Comparison of ENCODE assay signal across 8 cellular contexts in the genomic region with DNA sequence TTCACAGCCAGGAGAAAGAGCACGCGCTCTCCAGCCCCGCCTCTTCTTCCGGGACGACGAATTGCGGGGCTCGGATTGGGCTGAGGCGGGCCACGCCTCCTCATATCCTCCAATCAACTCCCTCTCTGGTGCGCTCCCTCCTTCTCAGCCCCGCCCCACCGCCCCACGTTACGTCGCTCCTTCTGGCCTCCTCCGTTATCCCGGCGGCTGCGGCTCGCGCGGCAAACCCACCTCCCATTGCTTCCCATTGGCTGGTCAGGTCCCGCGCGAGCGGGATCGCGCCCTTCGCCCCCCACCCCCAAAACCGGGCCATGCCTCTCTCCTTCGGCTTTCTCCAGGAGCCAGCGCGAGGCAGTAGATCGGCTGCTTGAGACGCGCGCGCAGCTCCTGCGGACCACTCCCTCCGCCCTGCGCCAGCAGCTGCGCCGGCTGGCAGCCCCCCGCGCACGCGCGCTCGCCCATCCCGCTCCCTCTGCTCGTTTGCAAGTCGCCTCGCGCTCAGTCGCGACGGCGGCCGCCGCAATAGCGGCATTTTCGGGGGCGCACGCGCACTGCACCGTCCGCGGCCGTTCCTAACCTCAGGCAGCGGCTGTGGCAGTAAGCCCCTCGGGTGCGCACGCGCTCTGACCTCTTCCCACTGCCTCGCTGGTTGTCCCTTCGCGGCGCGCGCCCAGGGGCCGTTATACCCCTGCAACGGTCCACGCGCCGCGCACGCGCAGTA. TPM values are rescaled to one million over a fixed set of nuclear protein-coding genes. Genes with fewer than 3 reads are reported as not detected.
A peak's percentile ranks its signal among the peaks of the same experiment; 100 is the strongest.
DNase-seq lines count a peak whose midpoint lies in the region; TF ChIP-seq lines count a peak whose summit lies in the region.

No MANE protein-coding gene starts in this region.

- no peak overlapping the region for H2BK20ac ChIP-seq in H9 (ENCODE audit: low read depth, low read length, poor library complexity, severe bottlenecking)

- H3K4me1 ChIP-seq in H9 (ENCODE audit: insufficient read depth, low read length) (peaks cover 4% of the 10 kb centered on the region; the same call in 1 of the 2 replicates), stomach (peaks cover 41 to 64% (median 62%) of the 10 kb centered on the region in 4 donors)

- H4K5ac ChIP-seq in H9 (ENCODE audit: insufficient read length, low read depth, low read length), result no peak overlapping the region

- no CpG with 5 or more reads among the region's 89 CpGs for WGBS in H9 (ENCODE audit: extremely low coverage, insufficient read length, low lambda C conversion rate)
- WGBS in stomach, 5 donors, result 0% methylated on average over 31 to 89 of the region's 89 CpGs

- H3K4me1 Mint-ChIP-seq in H9, result peaks cover 8 to 17% of the 10 kb centered on the region in 2 experiments

- H3K79me1 ChIP-seq in H9 (ENCODE audit: insufficient read depth, low read depth, low read length, poor library complexity, severe bottlenecking), result no peaks in the 10 kb centered on the region

- no peak overlapping the region for H4K8ac ChIP-seq in H9 (replicated peaks; ENCODE audit: insufficient read length, low read depth, low read length)

- H2BK120ac ChIP-seq in H9 (ENCODE audit: low read depth, low read length, poor library complexity, severe bottlenecking), result no peak overlapping the region

- peaks cover 5% of the 10 kb centered on the region for H3F3A ChIP-seq in neural cell (ENCODE audit: insufficient read depth, low read length, poor library complexity, severe bottlenecking)

- no peak overlapping the region for H2BK5ac ChIP-seq in H9 (ENCODE audit: insufficient read length, low read length)

- peak overlapping the region; percentile 69 to 83 for H3K4me3 Mint-ChIP-seq in H9

- H3K36me3 ChIP-seq in neural cell (ENCODE audit: insufficient read depth, low read length), result no peaks in the 10 kb centered on the region
- H3K36me3 ChIP-seq in stomach, result no peaks in the 10 kb centered on the region

- H2BK15ac ChIP-seq in H9 (ENCODE audit: low read depth, low read length), result no peak overlapping the region

- TF ChIP-seq EP300 in neural cell (conservative IDR thresholded peaks at IDR 0.05; ENCODE audit: poor library complexity, severe bottlenecking), result peak; percentile 65
- TF ChIP-seq EP300 in stomach (IDR thresholded peaks at IDR 0.05), result no peak

- peak overlapping the region; percentile 48 for H3K4me2 ChIP-seq in H9 (ENCODE audit: insufficient read depth, insufficient read length, low read length)
- H3K4me2 ChIP-seq in neural cell (ENCODE audit: low read length), result no peak overlapping the region

- no peak overlapping the region for H3K56ac ChIP-seq in H9 (ENCODE audit: insufficient read length, low read depth, low read length)

- TF ChIP-seq POLR2A in Raji (IDR thresholded peaks at IDR 0.05; ENCODE audit: insufficient read depth, low read depth, low read length) (peak; percentile 83), stomach (IDR thresholded peaks at IDR 0.05) (no peak)

- no peak overlapping the region for H3T11ph ChIP-seq in H9 (ENCODE audit: low read length)

- peak overlapping the region; percentile 98 for H3K14ac ChIP-seq in H9 (ENCODE audit: insufficient read depth, low read length)

- peak overlapping the region; percentile 85 for H3K9ac ChIP-seq in H9 (ENCODE audit: extremely low read depth, insufficient read length, low read length)
- peak overlapping the region; percentile 97 for H3K9ac ChIP-seq in neural cell (ENCODE audit: low read length)

- peaks cover 7% of the 10 kb centered on the region for H3K27me3 Mint-ChIP-seq in H9 (ENCODE audit: low read depth)

- peak overlapping the region; percentile 96 for H3K18ac ChIP-seq in H9 (ENCODE audit: insufficient read length, low read depth, low read length)

- H3K27ac ChIP-seq in H9 (ENCODE audit: insufficient read length, low read depth, low read length) (peak overlapping the region; percentile 84), neural cell (ENCODE audit: low read length) (peak overlapping the region; percentile 93), stomach (peak overlapping the region; percentile 95 to 99 (median 97))

- H3K23me2 ChIP-seq in H9 (ENCODE audit: insufficient read length, low read depth, low read length, poor library complexity, severe bottlenecking), result peaks cover 26% of the 10 kb centered on the region

- H2BK12ac ChIP-seq in H9 (ENCODE audit: insufficient read length, low read depth, low read length), result no peak overlapping the region

- H3K4ac ChIP-seq in H9 (ENCODE audit: low read depth, low read length), result no peak overlapping the region; the same call in 1 of the 2 replicates

- H2AFZ ChIP-seq in H9 (ENCODE audit: low read length) (no peak overlapping the region), neural cell (ENCODE audit: low read depth, low read length) (peak overlapping the region; percentile 66)

- H3K27me3 ChIP-seq in H9 (ENCODE audit: insufficient read depth, low read length) (no peaks in the 10 kb centered on the region; the same call in 1 of the 2 replicates), neural cell (ENCODE audit: insufficient read depth, low read depth, low read length) (no peaks in the 10 kb centered on the region), stomach (no peaks in the 10 kb centered on the region)

- H3K4me3 ChIP-seq in fibroblast of the aortic adventitia (ENCODE audit: low read depth, low read length) (peak overlapping the region; percentile 88), neural cell (ENCODE audit: low read length) (peak overlapping the region; percentile 98), stomach (peak overlapping the region; percentile 80 to 95 (median 91))

- H3K9me3 ChIP-seq in H9 (ENCODE audit: control insufficient read depth, low read depth, low read length) (no peaks in the 10 kb centered on the region), neural cell (ENCODE audit: low read length) (no peaks in the 10 kb centered on the region), stomach (no peaks in the 10 kb centered on the region)

- peaks cover 0 to 4% (median 3%) of the 10 kb centered on the region in 3 experiments; a peak in 3 of 7 replicates for H3K36me3 Mint-ChIP-seq in H9 (ENCODE audit: insufficient read depth in 1 of 3, low read depth in 3 of 3)

- peaks cover 33% of the 10 kb centered on the region for H3K79me2 ChIP-seq in H9 (ENCODE audit: insufficient read depth, low read length)
- H3K79me2 ChIP-seq in neural cell (replicated peaks; ENCODE audit: insufficient read depth, low read length), result peaks cover 40% of the 10 kb centered on the region

- intact Hi-C loops in stomach (cut with DNase I; ENCODE audit: low total_unique reads), result loop anchor here (5.0 kb wide), 1 partner anchor 132 kb away; no protein-coding TSS in a partner anchor

- peak overlapping the region; percentile 84 for H4K91ac ChIP-seq in H9 (ENCODE audit: insufficient read length, low read depth, low read length)

- H3K9me3 Mint-ChIP-seq in H9, result no peaks in the 10 kb centered on the region

- H4K20me1 ChIP-seq in H9 (ENCODE audit: control insufficient read depth, insufficient read depth, insufficient read length) (peaks cover 2% of the 10 kb centered on the region), neural cell (ENCODE audit: insufficient read depth) (peaks cover 38% of the 10 kb centered on the region)

- H3K27ac Mint-ChIP-seq in H9, result peak overlapping the region; percentile 96

- no peaks in the 10 kb centered on the region for H3K9me2 ChIP-seq in neural cell (ENCODE audit: insufficient read depth, low read length)

- TF ChIP-seq CTCF in H9 (conservative IDR thresholded peaks at IDR 0.05) (no peak), fibroblast of the aortic adventitia (IDR thresholded peaks at IDR 0.05; ENCODE audit: insufficient read depth, low read length) (no peak), neural cell (IDR thresholded peaks at IDR 0.05; ENCODE audit: poor library complexity, severe bottlenecking) (peak; percentile 27), stomach (IDR thresholded peaks at IDR 0.05) (no peak)

- no peak overlapping the region for H3K23ac ChIP-seq in H9 (ENCODE audit: insufficient read length, low read depth, low read length)

- TF ChIP-seq RAD21 in neural cell (conservative IDR thresholded peaks at IDR 0.05), result peak; percentile 43

- no peak overlapping the region for H2AK5ac ChIP-seq in H9 (ENCODE audit: insufficient read length, low read length)

- DNase-seq in EL (peak; percentile 99), H9 (peak; percentile 99), M059J (ENCODE audit: low read depth) (peak; percentile 98), fibroblast of the aortic adventitia (ENCODE audit: low read depth) (peak; percentile 98), stomach (peak; percentile 98)
- DNase-seq in activated effector memory CD4-positive, alpha-beta T cell treated with anti-CD3 and anti-CD28 coated beads, Interleukin-2, amount 50 U/mL, for 16 hours, result peak; percentile 98

TF ChIP-seq in neural cell, 6 proteins besides CTCF, POLR2A, EP300 and RAD21 (continues in another document):
- no peak for TF ChIP-seq EZH2 (IDR thresholded peaks at IDR 0.05; ENCODE audit: borderline replicate concordance, insufficient read depth, low read length, poor library complexity, severe bottlenecking)
- TF ChIP-seq TAF1 (IDR thresholded peaks at IDR 0.05; ENCODE audit: low read depth), result peak; percentile 92
- TF ChIP-seq SMC3 (conservative IDR thresholded peaks at IDR 0.05; ENCODE audit: poor library complexity), result peak; percentile 49

RNA-seq across cellular contexts. Expression of gene ARHGAP35, which starts 0.5 kb away (rescaled TPM):
- total RNA-seq in H9 (2021), result 49.0 and 49.8 TPM in 2 replicates
- 18.7 and 43.2 TPM in 2 replicates for total RNA-seq in M059J (2014; rRNA removed; shearing (Covaris generic))
- 48.7 and 61.3 TPM in 2 replicates for total RNA-seq in fibroblast of the aortic adventitia (ENCODE audit: low replicate concordance)
- 29.5 and 32.7 TPM in 2 replicates for polyA plus RNA-seq in neural cell
- 121 and 136 TPM in 2 replicates for polyA minus RNA-seq in neural cell
- 100 to 1,000 TPM in 1 of 5 donors, 10 to 100 TPM in 3, 1 to 10 TPM in 1; 7.0 to 200 (median 36.4) TPM for total RNA-seq in stomach
- 1 to 10 TPM; 5.6 to 9.0 (median 7.3) TPM for polyA plus RNA-seq in stomach

RNA-seq across cellular contexts. Expression of gene AP2S1, which starts 9.6 kb away (rescaled TPM):
- total RNA-seq in H9 (2021), result 193 and 200 TPM in 2 replicates
- total RNA-seq in M059J (2014; rRNA removed; shearing (Covaris generic)), result 365 and 428 TPM in 2 replicates
- total RNA-seq in fibroblast of the aortic adventitia (ENCODE audit: low replicate concordance), result 113 and 159 TPM in 2 replicates
- 167 and 172 TPM in 2 replicates for polyA plus RNA-seq in neural cell
- 58.1 and 58.4 TPM in 2 replicates for polyA minus RNA-seq in neural cell
- 100 to 1,000 TPM in 2 of 5 donors, 10 to 100 TPM in 2, 1 to 10 TPM in 1; 4.9 to 191 (median 76.7) TPM for total RNA-seq in stomach
- 100 to 1,000 TPM in 2 of 3 donors, 10 to 100 TPM in 1; 90.1 to 124 (median 103) TPM for polyA plus RNA-seq in stomach

Comparison
In these comparisons a context has a peak if more than half of its experiments do, and no peak if none do; other contexts are left out.
1. Peak in every context shown above with its lines: DNase-seq, H3K4me3 ChIP-seq and H3K27ac ChIP-seq.